2 cellular contexts compared by ENCODE assay signal in the genomic region with DNA sequence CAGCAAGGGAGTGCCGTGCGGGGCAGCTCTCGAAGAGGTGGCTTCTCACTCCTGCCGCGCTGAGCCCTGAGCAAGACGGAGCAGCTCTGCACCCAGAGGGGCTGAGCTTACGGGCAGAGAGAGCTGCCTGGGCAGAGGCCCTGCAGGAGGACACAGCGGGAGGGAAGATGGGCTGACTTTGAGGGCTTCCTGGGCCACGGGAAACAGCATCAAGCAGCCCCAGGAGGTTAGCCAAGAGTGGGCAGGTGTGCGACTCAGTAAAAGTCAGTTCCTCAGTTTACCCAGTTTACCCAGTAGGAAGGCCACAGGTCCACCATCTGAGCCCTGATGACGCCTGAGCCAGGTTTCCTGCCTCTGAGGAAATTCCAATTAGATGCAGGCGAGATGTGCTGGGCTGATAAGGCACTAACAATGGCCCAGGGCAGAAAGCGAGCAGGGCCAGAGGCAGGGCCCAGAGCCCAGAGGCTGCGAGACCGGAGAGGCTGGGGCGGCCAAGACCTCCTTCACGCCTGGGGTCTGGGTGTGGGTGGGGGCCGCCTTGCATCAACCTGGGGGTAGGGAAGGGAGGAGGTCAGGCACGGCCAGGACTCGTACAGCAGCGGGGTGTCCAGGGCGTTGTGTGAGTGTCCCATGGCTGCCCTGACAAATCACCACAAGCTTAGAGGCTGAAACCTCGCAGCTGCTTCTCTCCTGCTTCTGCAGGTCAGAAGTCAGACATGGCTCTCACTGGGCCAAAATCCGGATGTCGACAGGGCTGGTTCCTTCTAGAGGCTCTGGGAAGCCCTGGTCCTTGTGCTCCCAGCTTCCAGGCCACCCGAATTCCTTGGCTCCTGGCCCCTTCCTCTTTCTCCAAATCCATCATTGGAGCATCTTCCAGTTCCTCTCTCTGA.
TF ChIP-seq lines count a peak whose summit lies in the region.

No MANE protein-coding gene starts in this region.

TF ChIP-seq in endothelial cell of umbilical vein, 7 proteins besides CTCF, POLR2A, EP300 and RAD21:
- TF ChIP-seq JUN (IDR thresholded peaks at IDR 0.05; ENCODE audit: borderline replicate concordance, insufficient read depth, insufficient read length, low read depth): no peak
- no peak for TF ChIP-seq EZH2 (IDR thresholded peaks at IDR 0.05; ENCODE audit: borderline replicate concordance, low read depth, low read length, severe bottlenecking)
- peak; percentile 99 for TF ChIP-seq GATA2 (IDR thresholded peaks at IDR 0.05; ENCODE audit: insufficient read depth, insufficient read length, low read depth, low read length)
- TF ChIP-seq MYC (IDR thresholded peaks at IDR 0.05; ENCODE audit: low read depth, low read length): no peak
- TF ChIP-seq FOS (IDR thresholded peaks at IDR 0.05; ENCODE audit: borderline replicate concordance, insufficient read depth, low read length): no peak
- TF ChIP-seq, protein P1, sequence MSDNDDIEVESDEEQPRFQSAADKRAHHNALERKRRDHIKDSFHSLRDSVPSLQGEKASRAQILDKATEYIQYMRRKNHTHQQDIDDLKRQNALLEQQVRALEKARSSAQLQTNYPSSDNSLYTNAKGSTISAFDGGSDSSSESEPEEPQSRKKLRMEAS (IDR thresholded peaks at IDR 0.05; ENCODE audit: insufficient read depth, insufficient read length): no peak
- peak; percentile 80 for TF ChIP-seq POLR2AphosphoS5 (IDR thresholded peaks at IDR 0.05; ENCODE audit: insufficient read depth, low read depth, low read length)

TF ChIP-seq in GM12891, 5 proteins besides CTCF, POLR2A, EP300 and RAD21:
- TF ChIP-seq POLR2AphosphoS5 (IDR thresholded peaks at IDR 0.05; ENCODE audit: low read depth, low read length): no peak
- no peak for TF ChIP-seq TAF1 (IDR thresholded peaks at IDR 0.05; ENCODE audit: low read depth, low read length)
- TF ChIP-seq POU2F2 (IDR thresholded peaks at IDR 0.05; ENCODE audit: low read depth, low read length): no peak
- TF ChIP-seq SPI1 (IDR thresholded peaks at IDR 0.05; ENCODE audit: low read depth, low read length): no peak
- TF ChIP-seq PAX5 (IDR thresholded peaks at IDR 0.05; ENCODE audit: insufficient read depth, low read length, severe bottlenecking): no peak
